ENCODE assay signal across 9 cellular contexts in the genomic region with DNA sequence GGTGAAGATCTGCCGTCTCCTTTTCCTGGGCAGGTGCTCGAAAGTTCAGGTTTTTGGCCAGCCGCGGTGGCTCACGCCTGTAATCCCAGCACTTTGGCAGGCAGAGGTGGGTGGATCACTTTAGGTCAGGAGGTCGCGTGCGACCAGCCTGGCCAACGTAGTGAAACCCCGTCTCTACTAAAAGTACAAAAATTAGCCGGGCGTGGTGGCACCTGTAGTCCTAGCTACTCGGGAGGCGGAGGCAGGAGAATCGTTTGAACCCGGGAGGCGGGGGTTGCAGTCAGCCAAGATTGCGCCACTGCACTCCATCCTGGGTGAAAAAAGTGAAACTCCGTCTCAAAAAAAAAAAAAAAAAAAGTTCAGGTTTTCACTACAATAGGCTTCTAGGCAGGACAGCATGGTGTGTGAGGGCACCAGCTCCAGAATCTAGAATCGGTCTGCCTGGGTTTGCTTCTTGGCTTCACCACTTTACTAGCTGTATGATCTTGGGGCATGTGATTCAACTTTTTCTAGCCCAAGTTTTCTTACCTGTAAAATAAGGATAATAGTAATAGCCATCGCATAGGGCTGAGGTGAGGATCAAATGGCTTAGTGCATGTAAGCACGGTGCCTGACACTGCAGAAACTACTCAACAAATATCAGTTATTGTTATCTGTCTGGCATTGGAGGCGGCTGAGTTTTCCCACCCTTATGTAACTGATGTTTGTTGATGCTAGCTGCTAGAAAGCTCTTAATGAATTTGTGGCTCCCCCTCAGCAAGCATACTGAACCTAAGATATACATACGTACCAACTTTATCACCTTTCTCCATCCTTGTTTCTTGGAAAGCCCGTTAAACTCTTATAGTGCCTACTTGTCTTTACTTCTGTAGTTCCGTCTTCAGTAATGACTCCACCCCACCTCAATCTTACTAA. TPM values are rescaled to one million over a fixed set of nuclear protein-coding genes. Genes with fewer than 3 reads are reported as not detected.
DNase-seq lines count a peak whose midpoint lies in the region; ATAC-seq, FAIRE-seq and TF ChIP-seq lines count a peak whose summit lies in the region.
"Had no signal": no experiment of that assay in that cellular context is flagged by ENCODE, and none has a peak within 500 bp of the region (broad histone marks: within the 10 kb centered on the region; RNA-seq: fewer than 3 reads in every experiment).

No MANE protein-coding gene starts in this region.

- H3K4me3 ChIP-seq in kidney (ENCODE audit: low read length in 2 of 2) (peak overlapping the region; percentile 76 to 88), thymus (ENCODE audit: low read length) (peak overlapping the region; percentile 99)

- H3K9me3 ChIP-seq in kidney (ENCODE audit: control insufficient read depth in 1 of 2, low read length in 2 of 2) (no peaks in the 10 kb centered on the region), thymus (ENCODE audit: control insufficient read depth) (peaks cover 2% of the 10 kb centered on the region)

- H3K36me3 ChIP-seq in kidney (ENCODE audit: control insufficient read depth in 1 of 2, insufficient read depth in 2 of 2, low read length in 2 of 2) (peaks cover 4 to 8% of the 10 kb centered on the region in 2 donors), thymus (ENCODE audit: control insufficient read depth, insufficient read depth) (peaks cover 8% of the 10 kb centered on the region)

- peaks cover 23% of the 10 kb centered on the region for H3K36me3 Mint-ChIP-seq in activated naive CD4-positive, alpha-beta T cell treated with anti-CD3 and anti-CD28 coated beads, Interleukin-2, amount 50 U/mL, for 24 hours

- intact Hi-C loops in kidney (cut with DNase I) = no loop called here

- TF ChIP-seq CTCF in kidney (IDR thresholded peaks at IDR 0.05; ENCODE audit: borderline replicate concordance, extremely low read depth, insufficient read depth) = no peak

- H3K27ac ChIP-seq in kidney (ENCODE audit: low read depth in 2 of 2, low read length in 2 of 2) = peak overlapping the region in 1 of 2 donors; percentile 93
- peak overlapping the region; percentile 64 for H3K27ac ChIP-seq in thymus (ENCODE audit: low read depth)

- DNase-seq in activated CD8-positive, alpha-beta memory T cell treated with anti-CD3 and anti-CD28 coated beads, Interleukin-2, amount 50 U/mL, for 48 hours = peak; percentile 48
- DNase-seq in activated CD8-positive, alpha-beta memory T cell treated with anti-CD3 and anti-CD28 coated beads for 24 hours = no peak
- DNase-seq in kidney = no peak
- no peak for DNase-seq in NCI-H526 (lab: John Stamatoyannopoulos, UW)

- peak overlapping the region; percentile 99 for H3K27ac Mint-ChIP-seq in activated naive CD4-positive, alpha-beta T cell treated with anti-CD3 and anti-CD28 coated beads, Interleukin-2, amount 50 U/mL, for 24 hours

- FAIRE-seq in kidney (lab: Jason Lieb, UNC) = no peak
- FAIRE-seq: G401.6 had no signal

- H3K9me3 Mint-ChIP-seq in activated naive CD4-positive, alpha-beta T cell treated with anti-CD3 and anti-CD28 coated beads, Interleukin-2, amount 50 U/mL, for 24 hours = no peaks in the 10 kb centered on the region

- H3K4me1 ChIP-seq in kidney (ENCODE audit: control insufficient read depth in 1 of 2, insufficient read depth in 1 of 2, low read depth in 1 of 2, low read length in 2 of 2) = peaks cover 4 to 12% of the 10 kb centered on the region in 2 donors
- H3K4me1 ChIP-seq in thymus (ENCODE audit: control insufficient read depth, insufficient read depth, low read length) = peaks cover 6% of the 10 kb centered on the region

- peak overlapping the region; percentile 99 for H3K4me3 Mint-ChIP-seq in activated naive CD4-positive, alpha-beta T cell treated with anti-CD3 and anti-CD28 coated beads, Interleukin-2, amount 50 U/mL, for 24 hours

- 83% methylated on average over 26 of the region's 26 CpGs for WGBS in thymus

- ATAC-seq in GM18861 (IDR thresholded peaks at IDR 0.05; ENCODE audit: unreplicated experiment) (no peak), GM21786 (IDR thresholded peaks at IDR 0.05; ENCODE audit: unreplicated experiment) (no peak)

- peak overlapping the region; percentile 52 to 86 for H3K9ac ChIP-seq in kidney (ENCODE audit: low read length in 2 of 2)

- peaks cover 56% of the 10 kb centered on the region for H3K4me1 Mint-ChIP-seq in activated naive CD4-positive, alpha-beta T cell treated with anti-CD3 and anti-CD28 coated beads, Interleukin-2, amount 50 U/mL, for 24 hours

- H3K27me3 ChIP-seq in thymus (ENCODE audit: control insufficient read depth, insufficient read depth) = no peaks in the 10 kb centered on the region

- no peaks in the 10 kb centered on the region for H3K27me3 Mint-ChIP-seq in activated naive CD4-positive, alpha-beta T cell treated with anti-CD3 and anti-CD28 coated beads, Interleukin-2, amount 50 U/mL, for 24 hours

RNA-seq across cellular contexts. Expression of gene PSMD12, which starts 1.3 kb away (rescaled TPM):
- total RNA-seq in kidney = 46.0 TPM
- polyA plus RNA-seq in kidney (ENCODE audit: insufficient read depth, low read depth, low replicate concordance) = 26.0 TPM
- polyA plus RNA-seq in thymus = 33.7 TPM

RNA-seq across cellular contexts. Expression of gene PITPNC1, which starts 12.0 kb away (rescaled TPM):
- 41.3 TPM for total RNA-seq in kidney
- polyA plus RNA-seq in kidney (ENCODE audit: insufficient read depth, low read depth, low replicate concordance) = 14.2 TPM
- 27.0 TPM for polyA plus RNA-seq in thymus
